ENCODE assay signal across 12 cellular contexts in the genomic region with DNA sequence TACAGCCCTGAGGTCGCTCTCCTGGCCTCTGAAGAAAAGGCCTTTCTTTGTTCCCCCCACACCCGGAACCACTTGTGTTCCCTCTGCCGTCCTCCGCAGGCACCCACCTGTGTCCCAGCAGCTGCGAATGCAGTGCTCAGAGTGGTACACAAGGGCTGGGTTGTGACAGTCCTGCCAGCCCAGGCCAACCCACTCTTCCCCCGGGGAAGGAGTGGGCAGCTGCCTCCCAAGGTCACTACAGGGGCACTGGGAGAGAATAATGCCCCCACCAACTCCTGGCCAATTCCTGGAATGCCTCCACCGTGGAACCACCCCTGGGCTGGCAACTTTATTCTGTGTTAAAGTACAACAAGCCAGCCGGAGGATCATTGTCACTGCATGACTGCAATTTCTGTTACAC. TPM values are rescaled to one million over a fixed set of nuclear protein-coding genes. Genes with fewer than 3 reads are reported as not detected.
A peak's percentile ranks its signal among the peaks of the same experiment; 100 is the strongest.
DNase-seq lines count a peak whose midpoint lies in the region; ATAC-seq and TF ChIP-seq lines count a peak whose summit lies in the region.
"Had no signal": no experiment of that assay in that cellular context is flagged by ENCODE, and none has a peak within 500 bp of the region (broad histone marks: within the 10 kb centered on the region; RNA-seq: fewer than 3 reads in every experiment).

No MANE protein-coding gene starts in this region.

- POLR2A ChIA-PET in naive thymus-derived CD4-positive, alpha-beta T cell (lab: Charles Lee) = interaction anchor here (0.7 kb wide), 1 partner anchor 9 kb away, joined by 4 read pairs; no protein-coding TSS in a partner anchor

- no peak for TF ChIP-seq CTCF in type B pancreatic cell (conservative IDR thresholded peaks at IDR 0.05)
- TF ChIP-seq CTCF in omental fat pad (IDR thresholded peaks at IDR 0.05) = no peak
- no peak for TF ChIP-seq CTCF in smooth muscle cell (IDR thresholded peaks at IDR 0.05; ENCODE audit: borderline replicate concordance, insufficient read depth, poor library complexity, severe bottlenecking)

- ATAC-seq in Right ventricle myocardium inferior = peak; percentile 38
- ATAC-seq in right cardiac atrium = no peak
- ATAC-seq in activated naive CD8-positive, alpha-beta T cell treated with anti-CD3 and anti-CD28 coated beads, Interleukin-2, amount 50 U/mL, for 24 hours = peak; percentile 2
- ATAC-seq in naive thymus-derived CD4-positive, alpha-beta T cell = no peak
- no peak for ATAC-seq in omental fat pad (ENCODE audit: low FRiP score)

- H4K20me1 ChIP-seq in smooth muscle cell (ENCODE audit: low read depth) = peaks cover 70% of the 10 kb centered on the region

- no peaks in the 10 kb centered on the region for H3K27me3 Mint-ChIP-seq in activated naive CD8-positive, alpha-beta T cell treated with anti-CD3 and anti-CD28 coated beads, Interleukin-2, amount 50 U/mL, for 24 hours
- no peaks in the 10 kb centered on the region for H3K27me3 Mint-ChIP-seq in naive thymus-derived CD4-positive, alpha-beta T cell
- H3K27me3 Mint-ChIP-seq in type B pancreatic cell = peaks cover 7% of the 10 kb centered on the region

- H3K4me2 ChIP-seq in smooth muscle cell = no peak overlapping the region

- no peak overlapping the region for H3K4me3 Mint-ChIP-seq in activated naive CD8-positive, alpha-beta T cell treated with anti-CD3 and anti-CD28 coated beads, Interleukin-2, amount 50 U/mL, for 24 hours
- H3K4me3 Mint-ChIP-seq in naive thymus-derived CD4-positive, alpha-beta T cell = peak overlapping the region in 9 of 10 donors; percentile 34 to 95 (median 54)
- no peak overlapping the region for H3K4me3 Mint-ChIP-seq in type B pancreatic cell

- peaks cover 2% of the 10 kb centered on the region for H3K79me2 ChIP-seq in smooth muscle cell (ENCODE audit: low read depth)

- H3K36me3 Mint-ChIP-seq in activated naive CD8-positive, alpha-beta T cell treated with anti-CD3 and anti-CD28 coated beads, Interleukin-2, amount 50 U/mL, for 24 hours (ENCODE audit: low read depth) = peaks cover 56% of the 10 kb centered on the region
- H3K36me3 Mint-ChIP-seq in naive thymus-derived CD4-positive, alpha-beta T cell = peaks cover 9 to 44% (median 25%) of the 10 kb centered on the region in 5 donors
- H3K36me3 Mint-ChIP-seq in type B pancreatic cell = peaks cover 4% of the 10 kb centered on the region

- H3K4me1 Mint-ChIP-seq in activated naive CD8-positive, alpha-beta T cell treated with anti-CD3 and anti-CD28 coated beads, Interleukin-2, amount 50 U/mL, for 24 hours = peaks cover 86% of the 10 kb centered on the region
- H3K4me1 Mint-ChIP-seq in naive thymus-derived CD4-positive, alpha-beta T cell = peaks cover 68 to 100% (median 97%) of the 10 kb centered on the region in 7 donors
- peaks cover 57% of the 10 kb centered on the region for H3K4me1 Mint-ChIP-seq in type B pancreatic cell (ENCODE audit: unreplicated experiment)

- H3K4me3 ChIP-seq in right cardiac atrium (ENCODE audit: low read length) = no peak overlapping the region
- H3K4me3 ChIP-seq in naive thymus-derived CD4-positive, alpha-beta T cell (ENCODE audit: low read length) = no peak overlapping the region
- no peak overlapping the region for H3K4me3 ChIP-seq in smooth muscle cell
- H3K4me3 ChIP-seq: lung had no signal

- H3K9me3 ChIP-seq in right cardiac atrium (ENCODE audit: control insufficient read depth, low read length) (no peaks in the 10 kb centered on the region), smooth muscle cell (replicated peaks; ENCODE audit: low read depth) (no peaks in the 10 kb centered on the region)
- no peaks in the 10 kb centered on the region for H3K9me3 ChIP-seq in naive thymus-derived CD4-positive, alpha-beta T cell (ENCODE audit: control insufficient read depth in 2 of 3, low read length in 3 of 3)

- intact Hi-C loops in Right ventricle myocardium inferior (cut with DNase I) = no loop called here
- intact Hi-C loops in right cardiac atrium (cut with DNase I) = no loop called here
- intact Hi-C loops in naive thymus-derived CD4-positive, alpha-beta T cell (cut with micrococcal nuclease) = loop anchor here (5.0 to 10.0 kb wide), 2 partner anchors 34 to 859 kb away; partner anchors contain the start of gene IWS1 (in 1 of the 2)

- no peaks in the 10 kb centered on the region for H3K27me3 ChIP-seq in right cardiac atrium (ENCODE audit: control insufficient read depth, insufficient read depth)
- no peaks in the 10 kb centered on the region for H3K27me3 ChIP-seq in naive thymus-derived CD4-positive, alpha-beta T cell (ENCODE audit: control insufficient read depth in 2 of 2, insufficient read depth in 2 of 2, low read length in 2 of 2)
- no peaks in the 10 kb centered on the region for H3K27me3 ChIP-seq in smooth muscle cell (ENCODE audit: low read depth)

- H3K27ac Mint-ChIP-seq in activated naive CD8-positive, alpha-beta T cell treated with anti-CD3 and anti-CD28 coated beads, Interleukin-2, amount 50 U/mL, for 24 hours = peak overlapping the region; percentile 96
- H3K27ac Mint-ChIP-seq in naive thymus-derived CD4-positive, alpha-beta T cell = peak overlapping the region; percentile 65 to 99 (median 94)
- H3K27ac Mint-ChIP-seq in type B pancreatic cell = peak overlapping the region; percentile 17

- H3K9me3 Mint-ChIP-seq in activated naive CD8-positive, alpha-beta T cell treated with anti-CD3 and anti-CD28 coated beads, Interleukin-2, amount 50 U/mL, for 24 hours = no peaks in the 10 kb centered on the region
- H3K9me3 Mint-ChIP-seq in naive thymus-derived CD4-positive, alpha-beta T cell = peaks cover 0 to 2% (median 0%) of the 10 kb centered on the region in 11 donors
- no peaks in the 10 kb centered on the region for H3K9me3 Mint-ChIP-seq in type B pancreatic cell

- no peak for DNase-seq in Right ventricle myocardium inferior (ENCODE audit: missing footprints)
- no peak for DNase-seq in right cardiac atrium
- no peak for DNase-seq in activated naive CD8-positive, alpha-beta T cell treated with anti-CD3 and anti-CD28 coated beads, Interleukin-2, amount 50 U/mL, for 24 hours
- DNase-seq in naive thymus-derived CD4-positive, alpha-beta T cell = no peak
- DNase-seq in type B pancreatic cell (ENCODE audit: extremely low spot score, unreplicated experiment) = no peak
- DNase-seq in omental fat pad (ENCODE audit: low spot score) = no peak
- DNase-seq in smooth muscle cell (lab: John Stamatoyannopoulos, UW; ENCODE audit: unreplicated experiment) = no peak
- DNase-seq in dedifferentiated amniotic fluid mesenchymal stem cell (ENCODE audit: extremely low spot score) = no peak
- DNase-seq: effector CD8-positive, alpha-beta T cell; SHP77 treated with DMSO at 0.1 percent for 48 hours had no signal

- peaks cover 25% of the 10 kb centered on the region for H3K4me1 ChIP-seq in right cardiac atrium (ENCODE audit: control insufficient read depth, insufficient read depth, low read length)
- H3K4me1 ChIP-seq in naive thymus-derived CD4-positive, alpha-beta T cell (ENCODE audit: control insufficient read depth in 2 of 2, insufficient read depth in 2 of 2, low read length in 2 of 2) = peaks cover 42 to 57% of the 10 kb centered on the region in 2 donors
- H3K4me1 ChIP-seq in smooth muscle cell (ENCODE audit: low read depth) = no peaks in the 10 kb centered on the region

- peaks cover 0 to 19% (median 9%) of the 10 kb centered on the region in 3 experiments for H3K36me3 ChIP-seq in naive thymus-derived CD4-positive, alpha-beta T cell (ENCODE audit: control insufficient read depth in 2 of 3, insufficient read depth in 3 of 3, low read length in 3 of 3)
- H3K36me3 ChIP-seq in smooth muscle cell (ENCODE audit: low read depth) = no peaks in the 10 kb centered on the region

- H3K27ac ChIP-seq in right cardiac atrium (ENCODE audit: low read length) = no peak overlapping the region
- H3K27ac ChIP-seq in naive thymus-derived CD4-positive, alpha-beta T cell (ENCODE audit: low read depth, low read length) = peak overlapping the region; percentile 8
- no peak overlapping the region for H3K27ac ChIP-seq in smooth muscle cell (ENCODE audit: low read depth)

- WGBS in right cardiac atrium = 77% methylated on average over 8 of the region's 8 CpGs
- 91% methylated on average over 8 of the region's 8 CpGs for WGBS in smooth muscle cell (ENCODE audit: low lambda C conversion rate)

- no peak overlapping the region for H2AFZ ChIP-seq in smooth muscle cell (ENCODE audit: low read depth)

- no peak overlapping the region for H3K9ac ChIP-seq in smooth muscle cell (ENCODE audit: low read depth)

- CTCF ChIA-PET in naive thymus-derived CD4-positive, alpha-beta T cell (lab: Charles Lee) = no interaction called here

- no peaks in the 10 kb centered on the region for H3F3A ChIP-seq in smooth muscle cell (ENCODE audit: low read depth)

RNA-seq across cellular contexts. Expression of gene GYPC, which starts 10.0 kb away (rescaled TPM):
- total RNA-seq in Right ventricle myocardium inferior (121 TPM), right cardiac atrium (10 to 100 TPM; 83.2 to 98.1 (median 88.3) TPM), type B pancreatic cell (ENCODE audit: low replicate concordance) (13.3 and 45.5 TPM in 2 replicates), omental fat pad (100 to 1,000 TPM; 170 to 220 (median 171) TPM), smooth muscle cell (25.5 and 25.7 TPM in 2 replicates)
- polyA plus RNA-seq in right cardiac atrium (113 TPM), smooth muscle cell (61.8 and 62.3 TPM in 2 replicates)
- 100 to 1,000 TPM; 114 to 146 (median 116) TPM for total RNA-seq in naive thymus-derived CD4-positive, alpha-beta T cell
- polyA plus RNA-seq in naive thymus-derived CD4-positive, alpha-beta T cell = 100 to 1,000 TPM; 249 to 277 TPM
- total RNA-seq: MCF 10A had no signal

Comparison
In these comparisons a context has a peak if more than half of its experiments do, and no peak if none do; other contexts are left out.
1. ATAC-seq: peak in Right ventricle myocardium inferior (single experiment) and activated naive CD8-positive, alpha-beta T cell treated with anti-CD3 and anti-CD28 coated beads, Interleukin-2, amount 50 U/mL, for 24 hours (single experiment); none in right cardiac atrium (0 of 2), naive thymus-derived CD4-positive, alpha-beta T cell (single experiment) and omental fat pad (single experiment).
2. H3K27ac Mint-ChIP-seq: peak in every context shown above with its lines; median percentile 96 in activated naive CD8-positive, alpha-beta T cell treated with anti-CD3 and anti-CD28 coated beads, Interleukin-2, amount 50 U/mL, for 24 hours; 94 in naive thymus-derived CD4-positive, alpha-beta T cell; 17 in type B pancreatic cell.
3. H3K4me3 Mint-ChIP-seq: peak in naive thymus-derived CD4-positive, alpha-beta T cell (9 of 10); none in activated naive CD8-positive, alpha-beta T cell treated with anti-CD3 and anti-CD28 coated beads, Interleukin-2, amount 50 U/mL, for 24 hours (single experiment) and type B pancreatic cell (single experiment).
4. intact Hi-C loops: an anchor here in naive thymus-derived CD4-positive, alpha-beta T cell (5.0 to 10.0 kb wide); none called in Right ventricle myocardium inferior and right cardiac atrium.